ENCODE assay signal across 1 cellular context in genomic region chr17:29293890-29294579, GRCh38.
TF ChIP-seq lines count a peak whose summit lies in the region.

TSS of gene NUFIP2 (minus strand) at chr17:29294148. CDS start at chr17:29294059, 89 bp downstream.

TF ChIP-seq in K562, 482 proteins besides CTCF, POLR2A, EP300 and RAD21 (continued from another document and continues in another):
- no peak for TF ChIP-seq RBM17 (IDR thresholded peaks at IDR 0.05; ENCODE audit: borderline replicate concordance, low read depth, low read length)
- TF ChIP-seq ZNF57 (CRISPR knock-in tag; IDR thresholded peaks at IDR 0.05): no peak
- peak; percentile 52 for TF ChIP-seq ZNF134 (CRISPR knock-in tag; conservative IDR thresholded peaks at IDR 0.05)
- no peak for TF ChIP-seq MED1 (CRISPR knock-in tag; IDR thresholded peaks at IDR 0.05; ENCODE audit: borderline replicate concordance)
- peak; percentile 91 for TF ChIP-seq SMAD4 (CRISPR knock-in tag; conservative IDR thresholded peaks at IDR 0.05)
- no peak for TF ChIP-seq ZNF282 (CRISPR knock-in tag; IDR thresholded peaks at IDR 0.05)
- TF ChIP-seq SRSF1 (IDR thresholded peaks at IDR 0.05; ENCODE audit: low read depth, low read length): no peak
- no peak for TF ChIP-seq PCBP1 (IDR thresholded peaks at IDR 0.05; ENCODE audit: low read depth, low read length, poor library complexity, severe bottlenecking)
- TF ChIP-seq MCM3 (IDR thresholded peaks at IDR 0.05): no peak
- TF ChIP-seq ZC3H8 (IDR thresholded peaks at IDR 0.05): no peak
- no peak for TF ChIP-seq CHD7 (IDR thresholded peaks at IDR 0.05; ENCODE audit: low read depth, low read length)
- TF ChIP-seq POLR2G (IDR thresholded peaks at IDR 0.05; ENCODE audit: low read depth, low read length): peak; percentile 100
- TF ChIP-seq ZNF655 (CRISPR knock-in tag; IDR thresholded peaks at IDR 0.05): no peak
- peak in 1 of 2 experiments; percentile 67; a peak in 2 of 4 replicates for TF ChIP-seq ZMIZ1 (IDR thresholded peaks at IDR 0.05; ENCODE audit: low read depth in 2 of 2, low read length in 2 of 2)
- peak; percentile 69 for TF ChIP-seq FOS (IDR thresholded peaks at IDR 0.05; ENCODE audit: extremely low read depth, insufficient read length)
- peak; percentile 60; the same call in 1 of the 2 replicates for TF ChIP-seq ZNF431 (CRISPR knock-in tag; IDR thresholded peaks at IDR 0.05)
- TF ChIP-seq HMG20A (CRISPR knock-in tag; conservative IDR thresholded peaks at IDR 0.05): no peak
- TF ChIP-seq ADNP (tag; IDR thresholded peaks at IDR 0.05): no peak
- 0 out of 2 replicates have a peak, but pooled peaks have one; percentile 29 for TF ChIP-seq AFF4 (CRISPR knock-in tag; IDR thresholded peaks at IDR 0.05)
- TF ChIP-seq HDAC6 (IDR thresholded peaks at IDR 0.05; ENCODE audit: low read depth, low read length): no peak
- no peak for TF ChIP-seq ZNF551 (CRISPR knock-in tag; IDR thresholded peaks at IDR 0.05)
- TF ChIP-seq CBX1 (IDR thresholded peaks at IDR 0.05; ENCODE audit: low read depth): 0 out of 2 replicates have a peak, but pooled peaks have one; percentile 41
- TF ChIP-seq GATAD2A (IDR thresholded peaks at IDR 0.05): peak; percentile 74; the same call in 1 of the 2 replicates
- no peak for TF ChIP-seq ZC3H11A (IDR thresholded peaks at IDR 0.05; ENCODE audit: low read depth, low read length)
- TF ChIP-seq ZNF3 (CRISPR knock-in tag; IDR thresholded peaks at IDR 0.05): no peak
- TF ChIP-seq MAX (CRISPR knock-in tag; IDR thresholded peaks at IDR 0.05): peak; percentile 69
- no peak for TF ChIP-seq ZNF707 (CRISPR knock-in tag; conservative IDR thresholded peaks at IDR 0.05)
- no peak for TF ChIP-seq ATF2 (CRISPR knock-in tag; IDR thresholded peaks at IDR 0.05)
- no peak for TF ChIP-seq CREB3 (tag; conservative IDR thresholded peaks at IDR 0.05; ENCODE audit: low read depth)
- TF ChIP-seq ZKSCAN8 (CRISPR knock-in tag; IDR thresholded peaks at IDR 0.05): no peak
- no peak; the same call in 1 of the 2 replicates for TF ChIP-seq ZNF347 (CRISPR knock-in tag; IDR thresholded peaks at IDR 0.05; ENCODE audit: low read depth)
- peak; percentile 84; the same call in 1 of the 2 replicates for TF ChIP-seq KAT7 (CRISPR knock-in tag; IDR thresholded peaks at IDR 0.05; ENCODE audit: borderline replicate concordance)
- TF ChIP-seq CBFB (CRISPR knock-in tag; IDR thresholded peaks at IDR 0.05): 0 out of 2 replicates have a peak, but pooled peaks have one; percentile 22
- no peak for TF ChIP-seq PCBP2 (IDR thresholded peaks at IDR 0.05; ENCODE audit: low read depth, low read length, poor library complexity, severe bottlenecking)
